Comparison of ENCODE assay signal across 27 cellular contexts in genomic region chr1:181733486-181733885, GRCh38.
"Had no signal": no experiment of that assay in that cellular context is flagged by ENCODE, and none has a peak within 500 bp of the region (broad histone marks: within the 10 kb centered on the region; RNA-seq: fewer than 3 reads in every experiment).

No MANE protein-coding gene starts in this region.

- H3K4me3 Mint-ChIP-seq: stimulated activated effector memory CD8-positive, alpha-beta T cell treated with anti-CD3 and anti-CD28 coated beads, Interleukin-12 subunit alpha, Interleukin-12 subunit beta, amount 100 ng/mL, for 72 hours; stimulated activated naive B cell treated with anti-CD40 and anti-IgM and Interleukin-4, amounts not matched to agents 10 μg/mL and 1 μg/mL and 100 μg/mL, for 72 hours; stimulated activated naive CD8-positive, alpha-beta T cell treated with anti-CD3 and anti-CD28 coated beads, Interleukin-15, amount 100 ng/mL, for 72 hours; stimulated activated naive CD8-positive, alpha-beta T cell treated with anti-CD3 and anti-CD28 coated beads, Interleukin-15, Interleukin-2, amounts not matched to agents 100 ng/mL and 50 ng/mL, for 24 hours; type B pancreatic cell had no signal

- H3K4me1 ChIP-seq: stomach, suprapubic skin, testis, thyroid gland, tibial artery, tibial nerve, transverse colon, upper lobe of left lung, upper lobe of right lung, uterus, vagina had no signal

- H3K36me3 Mint-ChIP-seq: stimulated activated effector memory CD8-positive, alpha-beta T cell treated with anti-CD3 and anti-CD28 coated beads, Interleukin-12 subunit alpha, Interleukin-12 subunit beta, amount 100 ng/mL, for 72 hours; stimulated activated naive B cell treated with anti-CD40 and anti-IgM and Interleukin-4, amounts not matched to agents 10 μg/mL and 1 μg/mL and 100 μg/mL, for 72 hours; type B pancreatic cell had no signal

- DNase-seq: stimulated activated CD4-positive, alpha-beta T cell treated with anti-CD3 and anti-CD28 coated beads, Interleukin-2, amount 100 ng/mL, for 24 hours; stimulated activated CD4-positive, alpha-beta T cell treated with anti-CD3 and anti-CD28 coated beads, Interleukin-2, amount 100 ng/mL, for 48 hours; stimulated activated CD4-positive, alpha-beta T cell treated with anti-CD3 and anti-CD28 coated beads, Interleukin-4, amount 100 ng/mL, for 1 hour; stimulated activated CD4-positive, alpha-beta T cell treated with anti-CD3 and anti-CD28 coated beads, Interleukin-4, amount 100 ng/mL, for 24 hours; stimulated activated CD4-positive, alpha-beta T cell treated with anti-CD3 and anti-CD28 coated beads, Interleukin-4, amount 100 ng/mL, for 4 hours; stimulated activated CD8-positive, alpha-beta memory T cell treated with anti-CD3 and anti-CD28 coated beads, Interleukin-4, amount 100 ng/mL, for 48 hours; stimulated activated naive B cell treated with anti-CD40 and anti-IgM and Interleukin-4, amounts not matched to agents 10 μg/mL and 1 μg/mL and 100 μg/mL, for 72 hours; stimulated activated naive CD4-positive, alpha-beta T cell; stimulated activated naive CD4-positive, alpha-beta T cell treated with Interleukin-2 at 50 U/mL for 16 hours; stimulated activated naive CD8-positive, alpha-beta T cell treated with anti-CD3 and anti-CD28 coated beads, Interleukin-15, amount 100 ng/mL, for 72 hours; stimulated activated naive CD8-positive, alpha-beta T cell treated with anti-CD3 and anti-CD28 coated beads, Interleukin-15, Interleukin-2, amounts not matched to agents 100 U/mL and 50 U/mL, for 24 hours; stomach; substantia nigra; testis; thyroid gland; tibial artery; transverse colon; upper lobe of right lung; uterus had no signal

- H3K27ac Mint-ChIP-seq: stimulated activated effector memory CD8-positive, alpha-beta T cell treated with anti-CD3 and anti-CD28 coated beads, Interleukin-12 subunit alpha, Interleukin-12 subunit beta, amount 100 ng/mL, for 72 hours; stimulated activated naive B cell treated with anti-CD40 and anti-IgM and Interleukin-4, amounts not matched to agents 10 μg/mL and 1 μg/mL and 100 μg/mL, for 72 hours; stimulated activated naive CD8-positive, alpha-beta T cell treated with anti-CD3 and anti-CD28 coated beads, Interleukin-15, amount 100 ng/mL, for 72 hours; stimulated activated naive CD8-positive, alpha-beta T cell treated with anti-CD3 and anti-CD28 coated beads, Interleukin-15, Interleukin-2, amounts not matched to agents 100 ng/mL and 50 ng/mL, for 24 hours; type B pancreatic cell had no signal

- H3K36me3 ChIP-seq: stomach, suprapubic skin, thoracic aorta, thyroid gland, tibial artery, tibial nerve, transverse colon, upper lobe of left lung, upper lobe of right lung, uterus, vagina had no signal

- ATAC-seq: stimulated activated effector memory CD8-positive, alpha-beta T cell treated with anti-CD3 and anti-CD28 coated beads, Interleukin-12 subunit alpha, Interleukin-12 subunit beta, amount 100 ng/mL, for 72 hours; stimulated activated naive B cell treated with anti-CD40 and anti-IgM and Interleukin-4, amounts not matched to agents 10 μg/mL and 1 μg/mL and 100 μg/mL, for 72 hours; stimulated activated naive CD8-positive, alpha-beta T cell treated with anti-CD3 and anti-CD28 coated beads, Interleukin-15, amount 100 ng/mL, for 72 hours; stimulated activated naive CD8-positive, alpha-beta T cell treated with anti-CD3 and anti-CD28 coated beads, Interleukin-15, Interleukin-2, amounts not matched to agents 100 U/mL and 50 U/mL, for 24 hours; upper lobe of right lung had no signal

- H3K27ac ChIP-seq: stomach, suprapubic skin, testis, thoracic aorta, thyroid gland, tibial artery, tibial nerve, transverse colon, upper lobe of left lung, upper lobe of right lung, uterus, vagina had no signal

- H3K4me3 ChIP-seq: stomach, suprapubic skin, testis, thoracic aorta, thyroid gland, tibial artery, tibial nerve, transverse colon, upper lobe of left lung, upper lobe of right lung, uterus, vagina had no signal

- H3K27me3 Mint-ChIP-seq: stimulated activated naive CD8-positive, alpha-beta T cell treated with anti-CD3 and anti-CD28 coated beads, Interleukin-15, amount 100 ng/mL, for 72 hours had no signal

- H3K9me3 ChIP-seq: stomach, suprapubic skin, testis, thoracic aorta, thyroid gland, tibial artery, tibial nerve, transverse colon, upper lobe of left lung, upper lobe of right lung, uterus, vagina had no signal

- H3K9me3 Mint-ChIP-seq: stimulated activated effector memory CD8-positive, alpha-beta T cell treated with anti-CD3 and anti-CD28 coated beads, Interleukin-12 subunit alpha, Interleukin-12 subunit beta, amount 100 ng/mL, for 72 hours; stimulated activated naive CD8-positive, alpha-beta T cell treated with anti-CD3 and anti-CD28 coated beads, Interleukin-15, amount 100 ng/mL, for 72 hours; stimulated activated naive CD8-positive, alpha-beta T cell treated with anti-CD3 and anti-CD28 coated beads, Interleukin-15, Interleukin-2, amounts not matched to agents 100 ng/mL and 50 ng/mL, for 24 hours; type B pancreatic cell had no signal

- H3K4me1 Mint-ChIP-seq: stimulated activated effector memory CD8-positive, alpha-beta T cell treated with anti-CD3 and anti-CD28 coated beads, Interleukin-12 subunit alpha, Interleukin-12 subunit beta, amount 100 ng/mL, for 72 hours; stimulated activated naive B cell treated with anti-CD40 and anti-IgM and Interleukin-4, amounts not matched to agents 10 μg/mL and 1 μg/mL and 100 μg/mL, for 72 hours; stimulated activated naive CD8-positive, alpha-beta T cell treated with anti-CD3 and anti-CD28 coated beads, Interleukin-15, amount 100 ng/mL, for 72 hours had no signal

- H3K27me3 ChIP-seq: stomach, suprapubic skin, testis, thyroid gland, tibial artery, tibial nerve, transverse colon, upper lobe of left lung, upper lobe of right lung, uterus, vagina had no signal
